1 cellular context compared by ENCODE assay signal in the genomic region with DNA sequence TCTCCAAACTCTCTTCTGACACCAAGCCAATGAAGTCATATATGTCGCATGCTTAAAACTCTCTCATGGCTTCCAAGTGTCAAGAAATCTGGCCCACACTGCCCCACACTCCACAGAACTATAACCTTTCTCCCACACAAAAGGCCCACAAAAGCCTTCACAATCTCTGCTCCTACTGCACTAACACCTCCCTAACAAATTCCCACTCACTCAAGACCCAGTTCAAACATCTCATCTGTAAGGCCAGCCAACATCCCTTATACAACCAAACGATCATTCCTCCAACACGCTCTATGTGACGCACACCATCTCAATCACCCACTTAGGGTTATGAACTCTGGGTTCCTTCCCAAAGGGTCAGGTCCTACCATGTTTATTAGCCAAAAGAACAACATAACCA.
TF ChIP-seq lines count a peak whose summit lies in the region.

No MANE protein-coding gene starts in this region.

TF ChIP-seq in HEK293, 187 proteins besides CTCF, POLR2A, EP300 and RAD21 (continued from another document):
- TF ChIP-seq, protein P1, sequence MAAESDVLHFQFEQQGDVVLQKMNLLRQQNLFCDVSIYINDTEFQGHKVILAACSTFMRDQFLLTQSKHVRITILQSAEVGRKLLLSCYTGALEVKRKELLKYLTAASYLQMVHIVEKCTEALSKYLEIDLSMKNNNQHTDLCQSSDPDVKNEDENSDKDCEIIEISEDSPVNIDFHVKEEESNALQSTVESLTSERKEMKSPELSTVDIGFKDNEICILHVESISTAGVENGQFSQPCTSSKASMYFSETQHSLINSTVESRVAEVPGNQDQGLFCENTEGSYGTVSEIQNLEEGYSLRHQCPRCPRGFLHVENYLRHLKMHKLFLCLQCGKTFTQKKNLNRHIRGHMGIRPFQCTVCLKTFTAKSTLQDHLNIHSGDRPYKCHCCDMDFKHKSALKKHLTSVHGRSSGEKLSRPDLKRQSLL (tag by site-specific recombination; IDR thresholded peaks at IDR 0.05) = no peak
- TF ChIP-seq, protein P2, sequence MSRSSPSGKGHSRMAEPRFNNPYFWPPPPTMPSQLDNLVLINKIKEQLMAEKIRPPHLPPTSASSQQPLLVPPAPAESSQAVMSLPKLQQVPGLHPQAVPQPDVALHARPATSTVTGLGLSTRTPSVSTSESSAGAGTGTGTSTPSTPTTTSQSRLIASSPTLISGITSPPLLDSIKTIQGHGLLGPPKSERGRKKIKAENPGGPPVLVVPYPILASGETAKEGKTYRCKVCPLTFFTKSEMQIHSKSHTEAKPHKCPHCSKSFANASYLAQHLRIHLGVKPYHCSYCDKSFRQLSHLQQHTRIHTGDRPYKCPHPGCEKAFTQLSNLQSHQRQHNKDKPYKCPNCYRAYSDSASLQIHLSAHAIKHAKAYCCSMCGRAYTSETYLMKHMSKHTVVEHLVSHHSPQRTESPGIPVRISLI (tag by site-specific recombination; IDR thresholded peaks at IDR 0.05) = no peak
- TF ChIP-seq ZFHX2 (tag by site-specific recombination; conservative IDR thresholded peaks at IDR 0.05) (peak; percentile 94), SP7 (tag by site-specific recombination; IDR thresholded peaks at IDR 0.05) (no peak), ZNF555 (tag by site-specific recombination; conservative IDR thresholded peaks at IDR 0.05) (no peak), KLF8 (tag by site-specific recombination; IDR thresholded peaks at IDR 0.05) (no peak), EGR2 (tag by site-specific recombination; IDR thresholded peaks at IDR 0.05; ENCODE audit: low read depth) (peak; percentile 98), PATZ1 (tag by site-specific recombination; IDR thresholded peaks at IDR 0.05) (no peak), ZNF843 (tag by site-specific recombination; IDR thresholded peaks at IDR 0.05) (no peak), ZNF366 (tag by site-specific recombination; conservative IDR thresholded peaks at IDR 0.05) (no peak), ZNF549 (tag by site-specific recombination; IDR thresholded peaks at IDR 0.05) (no peak), ZNF37A (tag by site-specific recombination; IDR thresholded peaks at IDR 0.05) (no peak)
